1 cellular context compared by ENCODE assay signal in the genomic region with DNA sequence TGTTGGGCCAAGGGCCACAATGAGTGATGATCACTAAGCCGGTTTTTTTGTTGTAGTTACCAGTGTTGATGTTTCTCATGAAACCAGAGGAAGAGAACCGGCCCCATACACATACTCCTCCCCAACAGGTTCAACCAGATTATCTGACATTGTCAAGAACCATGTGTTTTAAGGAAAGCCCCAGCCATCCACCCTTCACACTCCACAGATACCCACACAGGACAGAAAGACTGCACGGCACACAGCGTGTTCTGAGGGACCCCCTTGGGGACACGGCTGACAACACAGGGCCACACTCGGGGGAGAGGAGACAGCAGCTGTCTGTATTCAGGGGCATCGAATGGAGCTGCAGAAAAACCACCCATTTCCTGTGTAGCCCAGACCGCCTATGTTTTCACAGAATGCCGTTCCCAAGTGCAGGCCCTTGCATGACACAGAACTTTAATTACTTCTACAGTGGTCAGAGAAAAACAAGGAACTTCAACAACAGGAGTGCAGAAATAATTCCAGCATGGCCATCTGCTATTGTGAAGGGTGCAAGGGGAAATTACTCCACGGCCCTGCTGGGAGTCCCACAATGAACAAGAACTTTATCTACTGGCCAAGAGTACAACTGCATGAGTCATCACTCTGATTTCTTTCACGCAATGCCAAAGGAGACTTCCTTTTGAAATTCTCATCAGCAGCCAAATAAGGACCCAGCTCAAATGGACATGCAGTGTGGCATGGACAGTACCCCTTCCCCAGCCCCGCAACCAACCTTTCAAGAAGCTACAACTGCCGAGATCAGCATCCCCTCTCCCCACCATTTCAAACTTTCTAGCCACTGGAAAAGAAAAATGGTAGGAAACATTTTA.
TF ChIP-seq lines count a peak whose summit lies in the region.

No MANE protein-coding gene starts in this region.

TF ChIP-seq in liver, 16 proteins besides CTCF, POLR2A, EP300 and RAD21 (continued from another document):
- peak; percentile 39 for TF ChIP-seq SP1 (IDR thresholded peaks at IDR 0.05)
- TF ChIP-seq FOXA2 (IDR thresholded peaks at IDR 0.05), result peak; percentile 16
- TF ChIP-seq HNF4A (conservative IDR thresholded peaks at IDR 0.05), result peak; percentile 54 to 87
- no peak for TF ChIP-seq FOXA1 (IDR thresholded peaks at IDR 0.05)
- TF ChIP-seq GABPA (IDR thresholded peaks at IDR 0.05 in 1 of 2, conservative IDR thresholded peaks at IDR 0.05 in 1 of 2), result no peak
- peak in 1 of 2 donors; percentile 19 for TF ChIP-seq EGR1 (IDR thresholded peaks at IDR 0.05; ENCODE audit: low read depth in 2 of 2)
- peak; percentile 86 for TF ChIP-seq TAF1 (conservative IDR thresholded peaks at IDR 0.05)
